ENCODE assay signal across 1 cellular context in the genomic region with DNA sequence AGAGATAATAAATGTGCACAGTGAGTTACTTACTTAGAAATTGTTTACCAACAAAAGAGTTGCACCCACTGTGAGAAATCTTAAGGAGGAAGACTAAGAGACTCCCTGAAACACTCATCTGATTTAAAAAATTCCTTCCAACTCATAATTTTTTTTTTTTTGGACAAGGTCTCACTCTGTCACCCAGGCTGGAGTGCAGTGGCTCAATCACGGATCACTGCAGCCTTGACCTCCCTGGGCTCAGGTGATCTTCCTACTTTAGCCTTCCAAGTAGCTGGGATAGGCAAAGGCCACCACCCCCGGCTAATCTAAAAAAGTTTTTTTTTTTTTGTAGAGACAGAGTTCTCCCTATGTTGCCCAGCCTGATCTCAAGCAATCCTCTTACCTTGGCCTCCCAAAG.
TF ChIP-seq lines count a peak whose summit lies in the region.

No MANE protein-coding gene starts in this region.

TF ChIP-seq in GM23338, 12 proteins besides CTCF, POLR2A, EP300 and RAD21 (continued from another document):
- TF ChIP-seq, protein P1, sequence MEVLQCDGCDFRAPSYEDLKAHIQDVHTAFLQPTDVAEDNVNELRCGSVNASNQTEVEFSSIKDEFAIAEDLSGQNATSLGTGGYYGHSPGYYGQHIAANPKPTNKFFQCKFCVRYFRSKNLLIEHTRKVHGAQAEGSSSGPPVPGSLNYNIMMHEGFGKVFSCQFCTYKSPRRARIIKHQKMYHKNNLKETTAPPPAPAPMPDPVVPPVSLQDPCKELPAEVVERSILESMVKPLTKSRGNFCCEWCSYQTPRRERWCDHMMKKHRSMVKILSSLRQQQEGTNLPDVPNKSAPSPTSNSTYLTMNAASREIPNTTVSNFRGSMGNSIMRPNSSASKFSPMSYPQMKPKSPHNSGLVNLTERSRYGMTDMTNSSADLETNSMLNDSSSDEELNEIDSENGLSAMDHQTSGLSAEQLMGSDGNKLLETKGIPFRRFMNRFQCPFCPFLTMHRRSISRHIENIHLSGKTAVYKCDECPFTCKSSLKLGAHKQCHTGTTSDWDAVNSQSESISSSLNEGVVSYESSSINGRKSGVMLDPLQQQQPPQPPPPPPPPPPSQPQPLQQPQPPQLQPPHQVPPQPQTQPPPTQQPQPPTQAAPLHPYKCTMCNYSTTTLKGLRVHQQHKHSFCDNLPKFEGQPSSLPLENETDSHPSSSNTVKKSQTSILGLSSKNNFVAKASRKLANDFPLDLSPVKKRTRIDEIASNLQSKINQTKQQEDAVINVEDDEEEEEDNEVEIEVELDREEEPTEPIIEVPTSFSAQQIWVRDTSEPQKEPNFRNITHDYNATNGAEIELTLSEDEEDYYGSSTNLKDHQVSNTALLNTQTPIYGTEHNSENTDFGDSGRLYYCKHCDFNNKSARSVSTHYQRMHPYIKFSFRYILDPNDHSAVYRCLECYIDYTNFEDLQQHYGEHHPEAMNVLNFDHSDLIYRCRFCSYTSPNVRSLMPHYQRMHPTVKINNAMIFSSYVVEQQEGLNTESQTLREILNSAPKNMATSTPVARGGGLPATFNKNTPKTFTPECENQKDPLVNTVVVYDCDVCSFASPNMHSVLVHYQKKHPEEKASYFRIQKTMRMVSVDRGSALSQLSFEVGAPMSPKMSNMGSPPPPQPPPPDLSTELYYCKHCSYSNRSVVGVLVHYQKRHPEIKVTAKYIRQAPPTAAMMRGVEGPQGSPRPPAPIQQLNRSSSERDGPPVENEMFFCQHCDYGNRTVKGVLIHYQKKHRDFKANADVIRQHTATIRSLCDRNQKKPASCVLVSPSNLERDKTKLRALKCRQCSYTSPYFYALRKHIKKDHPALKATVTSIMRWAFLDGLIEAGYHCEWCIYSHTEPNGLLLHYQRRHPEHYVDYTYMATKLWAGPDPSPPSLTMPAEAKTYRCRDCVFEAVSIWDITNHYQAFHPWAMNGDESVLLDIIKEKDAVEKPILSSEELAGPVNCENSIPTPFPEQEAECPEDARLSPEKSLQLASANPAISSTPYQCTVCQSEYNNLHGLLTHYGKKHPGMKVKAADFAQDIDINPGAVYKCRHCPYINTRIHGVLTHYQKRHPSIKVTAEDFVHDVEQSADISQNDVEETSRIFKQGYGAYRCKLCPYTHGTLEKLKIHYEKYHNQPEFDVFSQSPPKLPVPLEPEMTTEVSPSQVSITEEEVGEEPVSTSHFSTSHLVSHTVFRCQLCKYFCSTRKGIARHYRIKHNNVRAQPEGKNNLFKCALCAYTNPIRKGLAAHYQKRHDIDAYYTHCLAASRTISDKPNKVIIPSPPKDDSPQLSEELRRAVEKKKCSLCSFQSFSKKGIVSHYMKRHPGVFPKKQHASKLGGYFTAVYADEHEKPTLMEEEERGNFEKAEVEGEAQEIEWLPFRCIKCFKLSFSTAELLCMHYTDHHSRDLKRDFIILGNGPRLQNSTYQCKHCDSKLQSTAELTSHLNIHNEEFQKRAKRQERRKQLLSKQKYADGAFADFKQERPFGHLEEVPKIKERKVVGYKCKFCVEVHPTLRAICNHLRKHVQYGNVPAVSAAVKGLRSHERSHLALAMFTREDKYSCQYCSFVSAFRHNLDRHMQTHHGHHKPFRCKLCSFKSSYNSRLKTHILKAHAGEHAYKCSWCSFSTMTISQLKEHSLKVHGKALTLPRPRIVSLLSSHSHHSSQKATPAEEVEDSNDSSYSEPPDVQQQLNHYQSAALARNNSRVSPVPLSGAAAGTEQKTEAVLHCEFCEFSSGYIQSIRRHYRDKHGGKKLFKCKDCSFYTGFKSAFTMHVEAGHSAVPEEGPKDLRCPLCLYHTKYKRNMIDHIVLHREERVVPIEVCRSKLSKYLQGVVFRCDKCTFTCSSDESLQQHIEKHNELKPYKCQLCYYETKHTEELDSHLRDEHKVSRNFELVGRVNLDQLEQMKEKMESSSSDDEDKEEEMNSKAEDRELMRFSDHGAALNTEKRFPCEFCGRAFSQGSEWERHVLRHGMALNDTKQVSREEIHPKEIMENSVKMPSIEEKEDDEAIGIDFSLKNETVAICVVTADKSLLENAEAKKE (CRISPR knock-in tag; IDR thresholded peaks at IDR 0.05): no peak
